In genomic region chr18:68699043-68699442, GRCh38 we compare ENCODE assay signal across 19 cellular contexts. TPM values are rescaled to one million over a fixed set of nuclear protein-coding genes. Genes with fewer than 3 reads are reported as not detected.
DNase-seq lines count a peak whose midpoint lies in the region; ATAC-seq and TF ChIP-seq lines count a peak whose summit lies in the region.
"Had no signal": no experiment of that assay in that cellular context is flagged by ENCODE, and none has a peak within 500 bp of the region (broad histone marks: within the 10 kb centered on the region; RNA-seq: fewer than 3 reads in every experiment).

No MANE protein-coding gene starts in this region.

- ATAC-seq in right cardiac atrium = no peak
- no peak for ATAC-seq in upper lobe of right lung
- ATAC-seq: left ventricle myocardium superior had no signal

- H3K9ac ChIP-seq in adipocyte (ENCODE audit: low read length) = no peak overlapping the region

- H3K27ac ChIP-seq in ACC112 (ENCODE audit: low read depth, low read length) (peak overlapping the region; percentile 49), right cardiac atrium (ENCODE audit: low read length) (no peak overlapping the region), upper lobe of right lung (no peak overlapping the region)
- H3K27ac ChIP-seq: SJSA1 had no signal

- H3K4me3 ChIP-seq in ACC112 (ENCODE audit: low read depth, low read length) = no peak overlapping the region
- no peak overlapping the region for H3K4me3 ChIP-seq in adipocyte (ENCODE audit: low read length)
- H3K4me3 ChIP-seq in fibroblast of the aortic adventitia (ENCODE audit: low read depth, low read length) = no peak overlapping the region
- no peak overlapping the region for H3K4me3 ChIP-seq in right cardiac atrium (ENCODE audit: low read length)
- H3K4me3 ChIP-seq in upper lobe of right lung = no peak overlapping the region
- H3K4me3 ChIP-seq: SJSA1 had no signal

- H3K36me3 ChIP-seq in ACC112 (ENCODE audit: insufficient read depth, low read length) = peaks cover 42% of the 10 kb centered on the region
- H3K36me3 ChIP-seq in adipocyte (ENCODE audit: control insufficient read depth, insufficient read depth, low read length, severe bottlenecking) = peaks cover 54% of the 10 kb centered on the region
- H3K36me3 ChIP-seq in upper lobe of right lung = peaks cover 41% of the 10 kb centered on the region

- no peaks in the 10 kb centered on the region for H3K9me3 ChIP-seq in adipocyte (ENCODE audit: control insufficient read depth, low read length)
- no peaks in the 10 kb centered on the region for H3K9me3 ChIP-seq in right cardiac atrium (ENCODE audit: control insufficient read depth, low read length)
- H3K9me3 ChIP-seq in upper lobe of right lung = no peaks in the 10 kb centered on the region
- H3K9me3 ChIP-seq: SJSA1 had no signal

- peaks cover 21% of the 10 kb centered on the region for H3K79me2 ChIP-seq in ACC112 (ENCODE audit: control insufficient read depth, insufficient read depth, low read length, unreplicated experiment)

- H3K4me1 ChIP-seq in ACC112 (ENCODE audit: control insufficient read depth, insufficient read depth, low read length, unreplicated experiment) (no peaks in the 10 kb centered on the region), adipocyte (ENCODE audit: control insufficient read depth, insufficient read depth, low read length) (no peaks in the 10 kb centered on the region), right cardiac atrium (ENCODE audit: control insufficient read depth, insufficient read depth, low read length) (no peaks in the 10 kb centered on the region), upper lobe of right lung (no peaks in the 10 kb centered on the region)
- H3K4me1 ChIP-seq: SJSA1 had no signal

- TF ChIP-seq CTCF in fibroblast of the aortic adventitia (IDR thresholded peaks at IDR 0.05; ENCODE audit: insufficient read depth, low read length) = no peak
- TF ChIP-seq CTCF in upper lobe of right lung (IDR thresholded peaks at IDR 0.05) = no peak

- peak; percentile 79 for DNase-seq in HCEC 1CT
- peak; percentile 75 for DNase-seq in adipocyte (ENCODE audit: low read depth)
- peak; percentile 71 for DNase-seq in fibroblast of the aortic adventitia (ENCODE audit: low read depth)
- no peak for DNase-seq in glomerular visceral epithelial cell (ENCODE audit: extremely low spot score)
- no peak for DNase-seq in germinal center (ENCODE audit: low spot score)
- DNase-seq in right cardiac atrium = no peak
- no peak for DNase-seq in upper lobe of right lung
- DNase-seq: activated B cell treated with CpG ODN at 0.5 μM for 24 hours; CD4-positive, alpha-beta memory T cell; glutamatergic neuron; KG1; left ventricle myocardium superior; NCI-H1105 treated with DMSO at 0.1 percent for 48 hours; NCI-H2171; NCI-H69; OCI-M1; stimulated activated CD8-positive, alpha-beta memory T cell treated with anti-CD3 and anti-CD28 coated beads, Interleukin-4, amount 100 ng/mL, for 48 hours had no signal

- no peaks in the 10 kb centered on the region for H3K27me3 ChIP-seq in ACC112 (ENCODE audit: insufficient read depth, low read length)
- H3K27me3 ChIP-seq in adipocyte (replicated peaks; ENCODE audit: control insufficient read depth, insufficient read depth, low read length) = no peaks in the 10 kb centered on the region
- no peaks in the 10 kb centered on the region for H3K27me3 ChIP-seq in right cardiac atrium (ENCODE audit: control insufficient read depth, insufficient read depth)
- no peaks in the 10 kb centered on the region for H3K27me3 ChIP-seq in upper lobe of right lung
- H3K27me3 ChIP-seq: SJSA1 had no signal

- intact Hi-C loops in right cardiac atrium (cut with DNase I) = no loop called here
- intact Hi-C loops in upper lobe of right lung (cut with DNase I) = no loop called here

- 98% methylated on average over 1 of the region's 1 CpG for WGBS in right cardiac atrium

- no peak overlapping the region for H2AFZ ChIP-seq in ACC112 (ENCODE audit: low read length, unreplicated experiment)

RNA-seq across cellular contexts. Expression of gene TMX3, which starts 15.9 kb away (rescaled TPM):
- total RNA-seq in fibroblast of the aortic adventitia (ENCODE audit: low replicate concordance) (80.8 and 93.3 TPM in 2 replicates), right cardiac atrium (10 to 100 TPM; 27.1 to 40.1 (median 29.3) TPM), upper lobe of right lung (56.4 TPM)
- polyA plus RNA-seq in right cardiac atrium = 16.5 TPM

Comparison
In these comparisons a context has a peak if more than half of its experiments do, and no peak if none do; other contexts are left out.
1. DNase-seq: peak in HCEC 1CT (single experiment), adipocyte (single experiment) and fibroblast of the aortic adventitia (single experiment); none in glomerular visceral epithelial cell (single experiment), germinal center (single experiment), right cardiac atrium (0 of 3) and upper lobe of right lung (single experiment).